ENCODE assay signal across 6 cellular contexts in the genomic region with DNA sequence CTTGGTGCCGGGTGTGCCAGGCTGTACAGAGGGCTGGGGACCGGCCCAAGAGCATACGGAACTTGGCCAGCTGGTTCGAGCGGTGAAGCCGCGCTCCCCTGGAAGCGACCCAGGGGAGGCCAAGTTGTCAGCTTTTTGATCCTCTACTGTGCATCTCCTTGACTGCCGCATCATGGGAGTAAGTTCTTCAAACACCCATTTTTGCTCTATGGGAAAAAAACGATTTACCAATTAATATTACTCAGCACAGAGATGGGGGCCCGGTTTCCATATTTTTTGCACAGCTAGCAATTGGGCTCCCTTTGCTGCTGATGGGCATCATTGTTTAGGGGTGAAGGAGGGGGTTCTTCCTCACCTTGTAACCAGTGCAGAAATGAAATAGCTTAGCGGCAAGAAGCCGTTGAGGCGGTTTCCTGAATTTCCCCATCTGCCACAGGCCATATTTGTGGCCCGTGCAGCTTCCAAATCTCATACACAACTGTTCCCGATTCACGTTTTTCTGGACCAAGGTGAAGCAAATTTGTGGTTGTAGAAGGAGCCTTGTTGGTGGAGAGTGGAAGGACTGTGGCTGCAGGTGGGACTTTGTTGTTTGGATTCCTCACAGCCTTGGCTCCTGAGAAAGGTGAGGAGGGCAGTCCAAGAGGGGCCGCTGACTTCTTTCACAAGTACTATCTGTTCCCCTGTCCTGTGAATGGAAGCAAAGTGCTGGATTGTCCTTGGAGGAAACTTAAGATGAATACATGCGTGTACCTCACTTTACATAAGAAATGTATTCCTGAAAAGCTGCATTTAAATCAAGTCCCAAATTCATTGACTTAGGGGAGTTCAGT. TPM values are rescaled to one million over a fixed set of nuclear protein-coding genes. Genes with fewer than 3 reads are reported as not detected.
A peak's percentile ranks its signal among the peaks of the same experiment; 100 is the strongest.
DNase-seq lines count a peak whose midpoint lies in the region; ATAC-seq and TF ChIP-seq lines count a peak whose summit lies in the region.

No MANE protein-coding gene starts in this region.

- peak; percentile 6 for DNase-seq in DND-41
- no peak for DNase-seq in activated CD4-positive, alpha-beta memory T cell treated with anti-CD3 and anti-CD28 coated beads for 36 hours
- DNase-seq in mucosa of descending colon = peak in 1 of 3 donors; percentile 22
- no peak for DNase-seq in putamen (ENCODE audit: low spot score)

- H3K36me3 ChIP-seq in DND-41 (ENCODE audit: insufficient read depth, low read length) (peaks cover 32% of the 10 kb centered on the region), mucosa of descending colon (ENCODE audit: low read depth) (no peaks in the 10 kb centered on the region)

- no peaks in the 10 kb centered on the region for H3K9me3 Mint-ChIP-seq in activated CD4-positive, alpha-beta memory T cell treated with anti-CD3 and anti-CD28 coated beads for 36 hours

- peak overlapping the region; percentile 68 for H3K4me3 Mint-ChIP-seq in activated CD4-positive, alpha-beta memory T cell treated with anti-CD3 and anti-CD28 coated beads for 36 hours

- peaks cover 39% of the 10 kb centered on the region for H3K4me1 Mint-ChIP-seq in activated CD4-positive, alpha-beta memory T cell treated with anti-CD3 and anti-CD28 coated beads for 36 hours (ENCODE audit: low read depth)

- peak overlapping the region; percentile 83 for H3K4me2 ChIP-seq in DND-41 (ENCODE audit: insufficient read depth, low read length)

- POLR2A ChIA-PET in activated CD4-positive, alpha-beta memory T cell treated with anti-CD3 and anti-CD28 coated beads for 36 hours (lab: Charles Lee) = no interaction called here

- TF ChIP-seq CTCF in DND-41 (IDR thresholded peaks at IDR 0.05; ENCODE audit: borderline replicate concordance, extremely low read depth, low read length, poor library complexity, severe bottlenecking) (no peak), mucosa of descending colon (IDR thresholded peaks at IDR 0.05) (no peak)

- H2AFZ ChIP-seq in DND-41 (ENCODE audit: low read depth, low read length) = no peak overlapping the region

- H3K4me1 ChIP-seq in DND-41 (ENCODE audit: insufficient read depth, low read length) (peaks cover 59% of the 10 kb centered on the region), mucosa of descending colon (ENCODE audit: low read depth) (peaks cover 38% of the 10 kb centered on the region)

- peak overlapping the region; percentile 89 for H3K9ac ChIP-seq in DND-41 (ENCODE audit: low read depth, low read length)

- H3K9me3 ChIP-seq in DND-41 (ENCODE audit: insufficient read depth, low read length, severe bottlenecking) (no peaks in the 10 kb centered on the region), mucosa of descending colon (no peaks in the 10 kb centered on the region)

- H3K4me3 ChIP-seq in DND-41 (ENCODE audit: low read depth in 1 of 2, low read length in 2 of 2) (peak overlapping the region; percentile 8 to 71; a peak in 3 of 4 replicates), mucosa of descending colon (peak overlapping the region; percentile 69)

- no peak for ATAC-seq in DND-41 (ENCODE audit: insufficient read depth, low read depth)
- ATAC-seq in mucosa of descending colon = no peak
- no peak for ATAC-seq in HG03565 (IDR thresholded peaks at IDR 0.05; ENCODE audit: unreplicated experiment)
- ATAC-seq in GM18867 (IDR thresholded peaks at IDR 0.05; ENCODE audit: unreplicated experiment) = no peak

- H3K27me3 Mint-ChIP-seq in activated CD4-positive, alpha-beta memory T cell treated with anti-CD3 and anti-CD28 coated beads for 36 hours = no peaks in the 10 kb centered on the region

- H3K27ac Mint-ChIP-seq in activated CD4-positive, alpha-beta memory T cell treated with anti-CD3 and anti-CD28 coated beads for 36 hours = no peak overlapping the region

- peak overlapping the region; percentile 97; the same call in 1 of the 2 replicates for H3K27ac ChIP-seq in DND-41 (ENCODE audit: low read length)

- H3K36me3 Mint-ChIP-seq in activated CD4-positive, alpha-beta memory T cell treated with anti-CD3 and anti-CD28 coated beads for 36 hours = peaks cover 4% of the 10 kb centered on the region

- intact Hi-C loops in activated CD4-positive, alpha-beta memory T cell treated with anti-CD3 and anti-CD28 coated beads for 36 hours (cut with micrococcal nuclease) = loop anchor here (10.0 kb wide), 2 partner anchors 329 to 379 kb away; no protein-coding TSS in a partner anchor
- intact Hi-C loops in mucosa of descending colon (cut with DNase I, micrococcal nuclease) = no loop called here

- peaks cover 6% of the 10 kb centered on the region; the same call in 1 of the 2 replicates for H4K20me1 ChIP-seq in DND-41 (ENCODE audit: insufficient read depth, low read length)

- H3K27me3 ChIP-seq in DND-41 (ENCODE audit: insufficient read depth, low read length, poor library complexity) = no peaks in the 10 kb centered on the region

- CTCF ChIA-PET in activated CD4-positive, alpha-beta memory T cell treated with anti-CD3 and anti-CD28 coated beads for 36 hours (lab: Charles Lee) = interaction anchor here (0.8 kb wide), 1 partner anchor 26 kb away, joined by 3 read pairs; no protein-coding TSS in a partner anchor

- H3K79me2 ChIP-seq in DND-41 (ENCODE audit: insufficient read depth, low read length) = peaks cover 50% of the 10 kb centered on the region

RNA-seq across cellular contexts. Expression of gene FUT4, which starts 2.1 kb away (rescaled TPM):
- total RNA-seq in activated CD4-positive, alpha-beta memory T cell treated with anti-CD3 and anti-CD28 coated beads for 36 hours = 1 to 10 TPM; 3.6 to 3.9 TPM
- 10 to 100 TPM; 13.9 to 23.5 (median 21.9) TPM for total RNA-seq in mucosa of descending colon

RNA-seq across cellular contexts. Expression of gene PIWIL4, which starts 21.3 kb away (rescaled TPM):
- total RNA-seq in activated CD4-positive, alpha-beta memory T cell treated with anti-CD3 and anti-CD28 coated beads for 36 hours = under 1 TPM; 0.29 to 0.90 TPM
- total RNA-seq in mucosa of descending colon = 10 to 100 TPM in 1 of 3 donors, 1 to 10 TPM in 2; 5.0 to 11.5 (median 5.9) TPM

RNA-seq across cellular contexts. Expression of gene C11orf97, which starts 33.6 kb away (rescaled TPM):
- not detected for total RNA-seq in activated CD4-positive, alpha-beta memory T cell treated with anti-CD3 and anti-CD28 coated beads for 36 hours
- not detected for total RNA-seq in mucosa of descending colon

RNA-seq across cellular contexts. Expression of gene ANKRD49, which starts 52.1 kb away (rescaled TPM):
- total RNA-seq in activated CD4-positive, alpha-beta memory T cell treated with anti-CD3 and anti-CD28 coated beads for 36 hours = 10 to 100 TPM; 18.6 to 19.2 TPM
- 10 to 100 TPM; 15.1 to 17.9 (median 16.3) TPM for total RNA-seq in mucosa of descending colon

RNA-seq across cellular contexts. Expression of gene MRE11, which starts 52.2 kb away (rescaled TPM):
- 10 to 100 TPM; 43.4 to 47.6 TPM for total RNA-seq in activated CD4-positive, alpha-beta memory T cell treated with anti-CD3 and anti-CD28 coated beads for 36 hours
- 10 to 100 TPM; 15.3 to 18.0 (median 16.9) TPM for total RNA-seq in mucosa of descending colon
